ENCODE assay signal across 8 cellular contexts in the genomic region with DNA sequence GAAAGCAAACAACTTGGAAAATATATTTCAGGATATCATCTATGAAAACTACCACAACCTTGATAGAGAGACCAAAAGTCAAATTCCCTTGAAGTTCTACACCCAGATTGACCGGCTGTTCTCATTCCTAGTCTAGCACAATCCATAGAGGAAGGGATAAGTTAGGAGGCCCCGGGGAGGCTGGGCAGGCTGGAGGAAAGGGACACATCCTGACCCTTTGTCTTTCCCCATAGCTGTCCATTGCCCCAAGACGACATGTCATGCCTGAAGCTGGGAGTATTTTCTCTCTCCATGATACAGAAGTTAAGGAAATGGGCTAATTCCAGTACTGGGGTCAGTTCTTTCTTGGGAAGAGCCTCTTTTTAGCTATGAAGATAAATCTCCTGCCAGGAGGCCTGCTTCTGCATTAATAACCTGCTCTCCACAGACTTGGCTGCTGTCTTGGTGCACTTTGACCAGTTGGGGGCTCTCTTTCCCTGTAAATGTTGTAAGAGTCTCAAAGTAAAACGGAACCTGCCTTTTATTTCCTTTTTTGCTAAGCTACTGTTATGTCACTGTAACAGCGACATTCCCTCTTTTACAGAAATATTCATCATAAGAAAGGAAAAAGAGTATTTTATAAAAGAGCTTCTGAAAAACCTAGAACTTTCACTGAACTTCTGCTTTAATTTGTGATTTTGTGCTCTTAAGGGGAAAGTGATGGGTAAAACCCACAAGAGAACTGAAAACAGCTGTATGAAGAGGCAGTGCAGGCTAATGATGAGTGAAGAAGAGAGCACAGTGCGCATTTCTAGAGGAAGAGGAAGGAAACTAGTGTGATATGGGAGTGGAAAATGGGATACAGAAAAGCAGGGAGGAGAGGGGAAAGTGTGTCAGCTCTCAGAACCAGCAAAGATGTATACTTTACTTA. TPM values are rescaled to one million over a fixed set of nuclear protein-coding genes. Genes with fewer than 3 reads are reported as not detected.
DNase-seq lines count a peak whose midpoint lies in the region; ATAC-seq lines count a peak whose summit lies in the region.
"Not testable (repeated sequence)": the region's sequence is repeated elsewhere in the genome, so short reads cannot be mapped to it uniquely, and the experiment has no call there.

No MANE protein-coding gene starts in this region.

- intact Hi-C loops in left colon (cut with DNase I, micrococcal nuclease), result not testable (repeated sequence)

- peak; percentile 39 for DNase-seq in DMS53 (lab: John Stamatoyannopoulos, UW)
- DNase-seq in NCI-H1092 (lab: John Stamatoyannopoulos, UW), result peak; percentile 1
- peak; percentile 19 for DNase-seq in cerebellar cortex (ENCODE audit: low spot score)
- DNase-seq in left colon, result not testable (repeated sequence)
- peak in 2 of 3 experiments; percentile 25 to 27 for DNase-seq in stimulated activated CD4-positive, alpha-beta T cell treated with anti-CD3 and anti-CD28 coated beads, TNF-alpha, amount 100 ng/mL, for 24 hours (ENCODE audit: low read depth in 3 of 3)

- ATAC-seq in GM19438 (IDR thresholded peaks at IDR 0.05; ENCODE audit: low read depth, unreplicated experiment), result peak; percentile 90
- peak; percentile 69 for ATAC-seq in HG03039 (IDR thresholded peaks at IDR 0.05; ENCODE audit: unreplicated experiment)
- ATAC-seq in activated CD4-positive, CD25-positive, alpha-beta regulatory T cell treated with anti-CD3 and anti-CD28 coated beads, Interleukin-2, amount 50 U/mL, for 24 hours, result peak; percentile 61 to 70
- peak; percentile 43 for ATAC-seq in left colon

RNA-seq across cellular contexts. Expression of a gene that starts 6.9 kb away (rescaled TPM):
- total RNA-seq in left colon, result not detected

RNA-seq across cellular contexts. Expression of a gene that starts 7.7 kb away (rescaled TPM):
- not detected for total RNA-seq in left colon

RNA-seq across cellular contexts. Expression of a gene that starts 11.8 kb away (rescaled TPM):
- total RNA-seq in left colon, result not detected

RNA-seq across cellular contexts. Expression of a gene that starts 22.0 kb away (rescaled TPM):
- not detected for total RNA-seq in left colon

RNA-seq across cellular contexts. Expression of a gene that starts 28.7 kb away (rescaled TPM):
- total RNA-seq in left colon, result not detected
